ENCODE assay signal across 28 cellular contexts in the genomic region with DNA sequence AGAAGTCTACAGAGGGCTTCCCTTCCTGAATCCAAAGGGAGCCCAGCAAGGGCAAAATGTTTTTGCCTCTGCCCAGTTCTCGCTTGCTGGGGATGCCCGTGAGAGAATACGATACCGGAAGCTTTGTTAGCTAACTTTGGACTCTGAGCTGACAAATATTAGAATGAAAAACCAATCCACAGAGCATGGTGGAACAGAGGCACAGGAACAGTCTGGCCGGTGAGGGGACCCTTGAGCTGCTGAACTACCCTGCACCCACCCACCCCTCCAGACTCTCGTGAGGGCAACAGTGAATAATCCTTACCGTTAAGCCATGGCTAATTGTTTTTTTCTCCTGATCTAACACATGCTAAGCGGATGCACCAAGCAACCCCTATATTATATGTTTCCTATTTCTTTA.
DNase-seq lines count a peak whose midpoint lies in the region; ATAC-seq, FAIRE-seq and TF ChIP-seq lines count a peak whose summit lies in the region.
"Had no signal": no experiment of that assay in that cellular context is flagged by ENCODE, and none has a peak within 500 bp of the region (broad histone marks: within the 10 kb centered on the region; RNA-seq: fewer than 3 reads in every experiment).

No MANE protein-coding gene starts in this region.

- H3K18ac ChIP-seq in mesendoderm (ENCODE audit: low read length): peak overlapping the region; percentile 56

- H3K9ac ChIP-seq in astrocyte (ENCODE audit: low read length) (peak overlapping the region; percentile 32), mesendoderm (ENCODE audit: low read length) (no peak overlapping the region)

- H2BK15ac ChIP-seq in mesendoderm (replicated peaks; ENCODE audit: low read depth): peak overlapping the region; percentile 87

- peak overlapping the region; percentile 10 for H3K56ac ChIP-seq in mesendoderm (ENCODE audit: low read length)

- H3K4me1 Mint-ChIP-seq in astrocyte (ENCODE audit: low read depth, unreplicated experiment): peaks cover 25% of the 10 kb centered on the region
- no peaks in the 10 kb centered on the region for H3K4me1 Mint-ChIP-seq in stimulated activated effector memory CD8-positive, alpha-beta T cell treated with anti-CD3 and anti-CD28 coated beads, Interleukin-12 subunit alpha, Interleukin-12 subunit beta, amount 100 ng/mL, for 72 hours
- H3K4me1 Mint-ChIP-seq: central memory CD8-positive, alpha-beta T cell; natural killer cell had no signal

- no peak for FAIRE-seq in astrocyte (lab: Jason Lieb, UNC)
- FAIRE-seq: frontal cortex, pancreas, TTC549 had no signal

- peak overlapping the region; percentile 92 for H2BK120ac ChIP-seq in mesendoderm (ENCODE audit: low read depth, low read length)

- H3K4me1 ChIP-seq in astrocyte (ENCODE audit: insufficient read depth, low read length) (peaks cover 47% of the 10 kb centered on the region), mesendoderm (ENCODE audit: control insufficient read depth, low read depth, low read length) (peaks cover 12% of the 10 kb centered on the region), thoracic aorta (ENCODE audit: control insufficient read depth in 1 of 2, low read depth in 2 of 2) (peaks cover 0 to 35% of the 10 kb centered on the region in 2 donors)
- H3K4me1 ChIP-seq: pancreas, thyroid gland had no signal

- H3K36me3 ChIP-seq in astrocyte (ENCODE audit: insufficient read depth, low read length) (no peaks in the 10 kb centered on the region), mesendoderm (ENCODE audit: control insufficient read depth, insufficient read depth, low read length) (no peaks in the 10 kb centered on the region), thoracic aorta (no peaks in the 10 kb centered on the region)
- H3K36me3 ChIP-seq: HAP-1, pancreas, stomach, thyroid gland had no signal

- no CpG with 5 or more reads among the region's 8 CpGs for WGBS in mesendoderm (ENCODE audit: extremely low coverage, insufficient coverage, low lambda C conversion rate)

- H3K4me3 ChIP-seq in astrocyte (ENCODE audit: insufficient read depth, low read depth, low read length): no peak overlapping the region
- H3K4me3 ChIP-seq in mesendoderm (ENCODE audit: low read length): no peak overlapping the region
- H3K4me3 ChIP-seq in thoracic aorta: peak overlapping the region; percentile 48
- H3K4me3 ChIP-seq: HAP-1, pancreas, stomach, thyroid gland had no signal

- no peaks in the 10 kb centered on the region for H4K20me1 ChIP-seq in astrocyte (ENCODE audit: insufficient read depth, low read length)

- no peak overlapping the region for H2AFZ ChIP-seq in astrocyte (ENCODE audit: low read depth, low read length)

- H3K79me1 ChIP-seq in mesendoderm (ENCODE audit: low read length): no peaks in the 10 kb centered on the region

- peak overlapping the region; percentile 83 for H3K27ac Mint-ChIP-seq in astrocyte (ENCODE audit: unreplicated experiment)
- H3K27ac Mint-ChIP-seq in stimulated activated effector memory CD8-positive, alpha-beta T cell treated with anti-CD3 and anti-CD28 coated beads, Interleukin-12 subunit alpha, Interleukin-12 subunit beta, amount 100 ng/mL, for 72 hours: no peak overlapping the region
- H3K27ac Mint-ChIP-seq: activated CD4-positive, alpha-beta memory T cell treated with anti-CD3 and anti-CD28 coated beads for 36 hours; natural killer cell had no signal

- H3K27me3 Mint-ChIP-seq in astrocyte (ENCODE audit: low read depth, unreplicated experiment): no peaks in the 10 kb centered on the region

- H3K4me2 ChIP-seq in astrocyte (ENCODE audit: low read length) (peak overlapping the region; percentile 2), mesendoderm (ENCODE audit: low read length) (no peak overlapping the region)

- no peaks in the 10 kb centered on the region for H3K9me3 ChIP-seq in astrocyte (ENCODE audit: insufficient read depth, low read depth, low read length)
- H3K9me3 ChIP-seq in thoracic aorta: no peaks in the 10 kb centered on the region
- H3K9me3 ChIP-seq: Caco-2, HAP-1, pancreas, stomach, thyroid gland had no signal

- no peak overlapping the region for H3K4me3 Mint-ChIP-seq in astrocyte (ENCODE audit: unreplicated experiment)
- no peak overlapping the region for H3K4me3 Mint-ChIP-seq in stimulated activated effector memory CD8-positive, alpha-beta T cell treated with anti-CD3 and anti-CD28 coated beads, Interleukin-12 subunit alpha, Interleukin-12 subunit beta, amount 100 ng/mL, for 72 hours
- H3K4me3 Mint-ChIP-seq: activated CD4-positive, alpha-beta memory T cell treated with anti-CD3 and anti-CD28 coated beads for 36 hours; central memory CD8-positive, alpha-beta T cell; natural killer cell had no signal

- H3K27me3 ChIP-seq in astrocyte (ENCODE audit: insufficient read depth, low read length): no peaks in the 10 kb centered on the region
- H3K27me3 ChIP-seq in mesendoderm (ENCODE audit: insufficient read depth, low read length, poor library complexity): no peaks in the 10 kb centered on the region
- H3K27me3 ChIP-seq in thoracic aorta (replicated peaks; ENCODE audit: insufficient read depth): no peaks in the 10 kb centered on the region
- H3K27me3 ChIP-seq: pancreas, thyroid gland had no signal

- ATAC-seq in thoracic aorta (ENCODE audit: insufficient number of reproducible peaks, low FRiP score, low read depth): no peak
- ATAC-seq in stimulated activated effector memory CD8-positive, alpha-beta T cell treated with anti-CD3 and anti-CD28 coated beads, Interleukin-12 subunit alpha, Interleukin-12 subunit beta, amount 100 ng/mL, for 72 hours: no peak
- ATAC-seq: natural killer cell had no signal

- H4K5ac ChIP-seq in mesendoderm (ENCODE audit: low read length): no peak overlapping the region

- DNase-seq in NCI-H82 (lab: John Stamatoyannopoulos, UW): peak; percentile 82
- no peak for DNase-seq in astrocyte (ENCODE audit: low read depth)
- DNase-seq in mesendoderm: no peak
- no peak for DNase-seq in thoracic aorta (ENCODE audit: low spot score)
- DNase-seq in RPMI8226: no peak
- DNase-seq in stimulated activated effector memory CD8-positive, alpha-beta T cell treated with anti-CD3 and anti-CD28 coated beads, Interleukin-12 subunit alpha, Interleukin-12 subunit beta, amount 100 ng/mL, for 72 hours (ENCODE audit: low spot score in 2 of 2): no peak
- DNase-seq in NCI-H146 treated with DMSO at 0.1 percent for 48 hours (lab: John Stamatoyannopoulos, UW; ENCODE audit: unreplicated experiment): no peak
- DNase-seq: activated CD4-positive, alpha-beta memory T cell treated with anti-CD3 and anti-CD28 coated beads for 36 hours; activated CD8-positive, alpha-beta memory T cell treated with anti-CD3 and anti-CD28 coated beads, Interleukin-2, amount 50 U/mL, for 4 hours; activated naive CD4-positive, alpha-beta T cell; C1 segment of cervical spinal cord; Caco-2; Karpas-422; natural killer cell; NCI-H1417; NCI-H2081 treated with DMSO at 0.1 percent for 48 hours; NCI-H2227 treated with DMSO at 0.1 percent for 48 hours; NCI-H526 treated with DMSO at 0.1 percent for 48 hours; pancreas; stimulated activated CD8-positive, alpha-beta memory T cell treated with anti-CD3 and anti-CD28 coated beads, Interleukin-4, amount 100 ng/mL, for 48 hours; stomach; T-helper 1 cell; thyroid gland had no signal

- no peak for TF ChIP-seq CTCF in astrocyte (IDR thresholded peaks at IDR 0.05; ENCODE audit: insufficient read depth, low read depth, low read length)
- TF ChIP-seq CTCF in thoracic aorta (IDR thresholded peaks at IDR 0.05): no peak

- no peaks in the 10 kb centered on the region for H3K9me3 Mint-ChIP-seq in astrocyte (ENCODE audit: unreplicated experiment)
- no peaks in the 10 kb centered on the region for H3K9me3 Mint-ChIP-seq in stimulated activated effector memory CD8-positive, alpha-beta T cell treated with anti-CD3 and anti-CD28 coated beads, Interleukin-12 subunit alpha, Interleukin-12 subunit beta, amount 100 ng/mL, for 72 hours
- H3K9me3 Mint-ChIP-seq: activated CD4-positive, alpha-beta memory T cell treated with anti-CD3 and anti-CD28 coated beads for 36 hours; central memory CD8-positive, alpha-beta T cell; natural killer cell had no signal

- no peaks in the 10 kb centered on the region for H3K36me3 Mint-ChIP-seq in astrocyte (ENCODE audit: low read depth, unreplicated experiment)
- no peaks in the 10 kb centered on the region for H3K36me3 Mint-ChIP-seq in stimulated activated effector memory CD8-positive, alpha-beta T cell treated with anti-CD3 and anti-CD28 coated beads, Interleukin-12 subunit alpha, Interleukin-12 subunit beta, amount 100 ng/mL, for 72 hours
- H3K36me3 Mint-ChIP-seq: activated CD4-positive, alpha-beta memory T cell treated with anti-CD3 and anti-CD28 coated beads for 36 hours; natural killer cell had no signal

- no peak overlapping the region for H4K8ac ChIP-seq in mesendoderm (ENCODE audit: low read depth, low read length)

- H3K79me2 ChIP-seq in astrocyte (ENCODE audit: insufficient read depth, low read length): no peaks in the 10 kb centered on the region
- H3K79me2 ChIP-seq in mesendoderm (ENCODE audit: control insufficient read depth, insufficient read depth, low read length): no peaks in the 10 kb centered on the region

- peak overlapping the region; percentile 87 for H3K4ac ChIP-seq in mesendoderm (ENCODE audit: low read depth, low read length)

- no peak overlapping the region for H2BK5ac ChIP-seq in mesendoderm (ENCODE audit: low read length)

- no peak overlapping the region for H3K23ac ChIP-seq in mesendoderm (ENCODE audit: low read length)

- no peak overlapping the region for H2AK5ac ChIP-seq in mesendoderm (ENCODE audit: low read length)

- peak overlapping the region; percentile 66 for H3K27ac ChIP-seq in astrocyte (ENCODE audit: low read depth, low read length)
- H3K27ac ChIP-seq in mesendoderm (ENCODE audit: low read depth, low read length): peak overlapping the region; percentile 45
- no peak overlapping the region for H3K27ac ChIP-seq in thoracic aorta
- H3K27ac ChIP-seq: HL-60, pancreas, stomach, thyroid gland had no signal

Comparison
In these comparisons a context has a peak if more than half of its experiments do, and no peak if none do; other contexts are left out.
1. H3K27ac ChIP-seq: peak in astrocyte (single experiment) and mesendoderm (single experiment); none in thoracic aorta (0 of 2).